17 cellular contexts compared by ENCODE assay signal in genomic region chr4:153084249-153084648, GRCh38.
"Had no signal": no experiment of that assay in that cellular context is flagged by ENCODE, and none has a peak within 500 bp of the region (broad histone marks: within the 10 kb centered on the region; RNA-seq: fewer than 3 reads in every experiment).

No MANE protein-coding gene starts in this region.

- H3K9me3 ChIP-seq: gastrocnemius medialis, heart left ventricle, right atrium auricular region, suprapubic skin, vagina had no signal

- H3K36me3 ChIP-seq: brain microvascular endothelial cell, gastrocnemius medialis, heart left ventricle, right atrium auricular region, suprapubic skin, vagina had no signal

- ATAC-seq: esophagus mucosa had no signal

- H3K27ac ChIP-seq: brain microvascular endothelial cell, gastrocnemius medialis, heart left ventricle, right atrium auricular region, suprapubic skin, vagina had no signal

- H3K27me3 ChIP-seq: brain microvascular endothelial cell, gastrocnemius medialis, heart left ventricle, right atrium auricular region, suprapubic skin, vagina had no signal

- H3K4me3 ChIP-seq: gastrocnemius medialis, heart left ventricle, right atrium auricular region, skin epidermis, suprapubic skin, vagina had no signal

- DNase-seq: activated CD4-positive, alpha-beta T cell treated with anti-CD3 and anti-CD28 coated beads for 1 hour; activated CD4-positive, alpha-beta T cell treated with anti-CD3 and anti-CD28 coated beads, Interleukin-2, amount 50 U/mL, for 48 hours; activated naive CD4-positive, alpha-beta T cell; activated naive CD8-positive, alpha-beta T cell treated with anti-CD3 and anti-CD28 coated beads, Interleukin-2, amount 10 ng/mL, durations not matched to agents 7 days and 5 days; brain microvascular endothelial cell; cortex of kidney; effector CD4-positive, alpha-beta T cell; gastrocnemius medialis; heart left ventricle; naive thymus-derived CD8-positive, alpha-beta T cell; occipital lobe; trophoblast cell had no signal
